Comparison of ENCODE assay signal across 11 cellular contexts in genomic region chr5:132260051-132260450, GRCh38. TPM values are rescaled to one million over a fixed set of nuclear protein-coding genes. Genes with fewer than 3 reads are reported as not detected.
DNase-seq lines count a peak whose midpoint lies in the region; ATAC-seq and TF ChIP-seq lines count a peak whose summit lies in the region.
"Had no signal": no experiment of that assay in that cellular context is flagged by ENCODE, and none has a peak within 500 bp of the region (broad histone marks: within the 10 kb centered on the region; RNA-seq: fewer than 3 reads in every experiment).

No MANE protein-coding gene starts in this region.

- peaks cover 6% of the 10 kb centered on the region for H3K27me3 Mint-ChIP-seq in activated CD4-positive, alpha-beta T cell treated with anti-CD3 and anti-CD28 coated beads for 36 hours

- peak overlapping the region; percentile 19 for H3K27ac ChIP-seq in thymus (ENCODE audit: low read depth)
- H3K27ac ChIP-seq: 22Rv1, HL-60 had no signal

- DNase-seq in activated CD4-positive, alpha-beta T cell treated with anti-CD3 and anti-CD28 coated beads for 36 hours, result peak; percentile 33
- DNase-seq in activated CD4-positive, alpha-beta T cell treated with anti-CD3 and anti-CD28 coated beads, Interleukin-2, amount 50 U/mL, for 48 hours, result no peak
- DNase-seq in astrocyte of the spinal cord (ENCODE audit: low read depth, low spot score), result peak; percentile 49
- DNase-seq in left lobe of liver (ENCODE audit: low spot score), result peak; percentile 21
- no peak for DNase-seq in GM03348 (ENCODE audit: low spot score)
- no peak for DNase-seq in germinal center (ENCODE audit: low spot score)
- no peak for DNase-seq in dedifferentiated amniotic fluid mesenchymal stem cell (ENCODE audit: extremely low spot score)

- in situ Hi-C loops in astrocyte of the spinal cord (cut with HindIII; ENCODE audit: low sequenced_read_pairs), result no loop called here

- POLR2A ChIA-PET in activated CD4-positive, alpha-beta T cell treated with anti-CD3 and anti-CD28 coated beads for 36 hours (lab: Charles Lee), result no interaction called here

- no peak for TF ChIP-seq CTCF in astrocyte of the spinal cord (IDR thresholded peaks at IDR 0.05; ENCODE audit: low read depth, low read length)

- intact Hi-C loops in activated CD4-positive, alpha-beta T cell treated with anti-CD3 and anti-CD28 coated beads for 36 hours (cut with DNase I, micrococcal nuclease), result no loop called here

- H3K27ac Mint-ChIP-seq in activated CD4-positive, alpha-beta T cell treated with anti-CD3 and anti-CD28 coated beads for 36 hours, result no peak overlapping the region

- no peaks in the 10 kb centered on the region for H3K36me3 ChIP-seq in thymus (ENCODE audit: control insufficient read depth, insufficient read depth)

- peak; percentile 34 for ATAC-seq in activated CD4-positive, alpha-beta T cell treated with anti-CD3 and anti-CD28 coated beads for 36 hours
- no peak for ATAC-seq in left lobe of liver
- ATAC-seq: Panc1 had no signal

- no peaks in the 10 kb centered on the region for H3K4me1 ChIP-seq in thymus (ENCODE audit: control insufficient read depth, insufficient read depth, low read length)

- no peaks in the 10 kb centered on the region for H3K36me3 Mint-ChIP-seq in activated CD4-positive, alpha-beta T cell treated with anti-CD3 and anti-CD28 coated beads for 36 hours (ENCODE audit: low read depth)

- no peaks in the 10 kb centered on the region for H3K9me3 Mint-ChIP-seq in activated CD4-positive, alpha-beta T cell treated with anti-CD3 and anti-CD28 coated beads for 36 hours (ENCODE audit: low read depth)

- H3K4me1 Mint-ChIP-seq in activated CD4-positive, alpha-beta T cell treated with anti-CD3 and anti-CD28 coated beads for 36 hours, result peaks cover 27% of the 10 kb centered on the region

- H3K27me3 ChIP-seq in thymus (ENCODE audit: control insufficient read depth, insufficient read depth), result peaks cover 2% of the 10 kb centered on the region

- H3K4me3 ChIP-seq in astrocyte of the spinal cord (ENCODE audit: low read depth, low read length), result peak overlapping the region; percentile 79
- H3K4me3 ChIP-seq in thymus (ENCODE audit: low read length), result no peak overlapping the region

- CTCF ChIA-PET in activated CD4-positive, alpha-beta T cell treated with anti-CD3 and anti-CD28 coated beads for 36 hours (lab: Charles Lee), result interaction anchor here (0.5 to 1.2 kb wide), 2 partner anchors 15 to 339 kb away, joined by 3 to 5 read pairs; no protein-coding TSS in a partner anchor

- WGBS in thymus, result 78% methylated on average over 6 of the region's 6 CpGs

- no peak overlapping the region for H3K4me3 Mint-ChIP-seq in activated CD4-positive, alpha-beta T cell treated with anti-CD3 and anti-CD28 coated beads for 36 hours

- no peaks in the 10 kb centered on the region for H3K9me3 ChIP-seq in thymus (ENCODE audit: control insufficient read depth)

RNA-seq across cellular contexts. Expression of gene PDLIM4, which starts 2.6 kb away (rescaled TPM):
- total RNA-seq in activated CD4-positive, alpha-beta T cell treated with anti-CD3 and anti-CD28 coated beads for 36 hours, result under 1 TPM; 0.21 to 0.23 TPM
- 0.88 TPM for total RNA-seq in left lobe of liver
- polyA plus RNA-seq in thymus, result 38.4 TPM

RNA-seq across cellular contexts. Expression of gene P4HA2, which starts 32.4 kb away (rescaled TPM):
- 1 to 10 TPM; 6.1 to 8.9 TPM for total RNA-seq in activated CD4-positive, alpha-beta T cell treated with anti-CD3 and anti-CD28 coated beads for 36 hours
- total RNA-seq in left lobe of liver, result 13.8 TPM
- 13.2 TPM for polyA plus RNA-seq in thymus

RNA-seq across cellular contexts. Expression of gene SLC22A4, which starts 34.1 kb away (rescaled TPM):
- total RNA-seq in activated CD4-positive, alpha-beta T cell treated with anti-CD3 and anti-CD28 coated beads for 36 hours, result 1 to 10 TPM in 1 of 2 experiments, under 1 TPM in 1; 0.66 to 1.1 TPM
- 0.20 TPM for total RNA-seq in left lobe of liver
- polyA plus RNA-seq in thymus, result 3.0 TPM

Comparison
In these comparisons a context has a peak if more than half of its experiments do, and no peak if none do; other contexts are left out.
1. DNase-seq: peak in activated CD4-positive, alpha-beta T cell treated with anti-CD3 and anti-CD28 coated beads for 36 hours (single experiment), astrocyte of the spinal cord (single experiment) and left lobe of liver (single experiment); none in activated CD4-positive, alpha-beta T cell treated with anti-CD3 and anti-CD28 coated beads, Interleukin-2, amount 50 U/mL, for 48 hours (0 of 2), GM03348 (single experiment), germinal center (single experiment) and dedifferentiated amniotic fluid mesenchymal stem cell (single experiment).